10 cellular contexts compared by ENCODE assay signal in genomic region chr15:67084561-67084960, GRCh38. TPM values are rescaled to one million over a fixed set of nuclear protein-coding genes. Genes with fewer than 3 reads are reported as not detected.
DNase-seq lines count a peak whose midpoint lies in the region; ATAC-seq and TF ChIP-seq lines count a peak whose summit lies in the region.
"Had no signal": no experiment of that assay in that cellular context is flagged by ENCODE, and none has a peak within 500 bp of the region (broad histone marks: within the 10 kb centered on the region; RNA-seq: fewer than 3 reads in every experiment).

No MANE protein-coding gene starts in this region.

- H2AFZ ChIP-seq in fibroblast of lung (ENCODE audit: low read length): no peak overlapping the region

- H3K9me3 ChIP-seq in fibroblast of lung (ENCODE audit: control insufficient read depth, insufficient read depth, low read depth, low read length) (no peaks in the 10 kb centered on the region), stomach (no peaks in the 10 kb centered on the region)

- no peak overlapping the region for H3K9ac ChIP-seq in fibroblast of lung (ENCODE audit: insufficient read depth, low read length)

- intact Hi-C loops in stomach (cut with DNase I; ENCODE audit: low total_unique reads): no loop called here

- peaks cover 2% of the 10 kb centered on the region for H4K20me1 ChIP-seq in fibroblast of lung (ENCODE audit: control insufficient read depth, extremely low read depth, insufficient read depth, low read length)

- peak overlapping the region; percentile 66 for H3K27ac Mint-ChIP-seq in activated T-cell treated with anti-CD3 and anti-CD28 coated beads, Interleukin-2, amount 50 U/mL, for 72 hours
- H3K27ac Mint-ChIP-seq in T-cell: peak overlapping the region; percentile 94 to 97

- ATAC-seq in activated T-cell treated with anti-CD3 and anti-CD28 coated beads, Interleukin-2, amount 50 U/mL, for 72 hours (replicated peaks in 1 of 2): no peak
- ATAC-seq in T-cell (replicated peaks in 1 of 4) (no peak), GM19324 (IDR thresholded peaks at IDR 0.05; ENCODE audit: low FRiP score, unreplicated experiment) (no peak)

- peaks cover 74% of the 10 kb centered on the region for H3K4me1 ChIP-seq in fibroblast of lung (ENCODE audit: control insufficient read depth, extremely low read depth, insufficient read depth, low read length)
- H3K4me1 ChIP-seq in stomach: peaks cover 91 to 100% (median 99%) of the 10 kb centered on the region in 4 donors

- no peak for TF ChIP-seq EP300 in stomach (IDR thresholded peaks at IDR 0.05)

- peaks cover 100% of the 10 kb centered on the region for H3K4me1 Mint-ChIP-seq in activated T-cell treated with anti-CD3 and anti-CD28 coated beads, Interleukin-2, amount 50 U/mL, for 72 hours (ENCODE audit: low read depth)
- peaks cover 93 to 99% (median 97%) of the 10 kb centered on the region in 3 donors for H3K4me1 Mint-ChIP-seq in T-cell

- 65 to 75% (median 67%) methylated on average over 7 of the region's 7 CpGs for WGBS in stomach, 5 donors

- no peak for TF ChIP-seq POLR2A in stomach (IDR thresholded peaks at IDR 0.05)

- H3K36me3 ChIP-seq in fibroblast of lung (ENCODE audit: control insufficient read depth, insufficient read depth, low read length) (peaks cover 9% of the 10 kb centered on the region), stomach (no peaks in the 10 kb centered on the region)

- peaks cover 0 to 2% of the 10 kb centered on the region in 2 donors for H3K9me3 Mint-ChIP-seq in activated T-cell treated with anti-CD3 and anti-CD28 coated beads, Interleukin-2, amount 50 U/mL, for 72 hours
- H3K9me3 Mint-ChIP-seq in T-cell: no peaks in the 10 kb centered on the region

- H3K27me3 ChIP-seq in fibroblast of lung (ENCODE audit: control insufficient read depth, insufficient read depth, low read length) (no peaks in the 10 kb centered on the region), stomach (no peaks in the 10 kb centered on the region)

- DNase-seq in activated T-cell treated with anti-CD3 and anti-CD28 coated beads, Interleukin-2, amount 50 U/mL, for 72 hours: no peak
- no peak for DNase-seq in activated T-cell treated with anti-CD3 and anti-CD28 coated beads for 4 hours
- no peak for DNase-seq in T-cell
- no peak for DNase-seq in fibroblast of lung (ENCODE audit: low read depth in 2 of 2)
- no peak for DNase-seq in stomach
- DNase-seq in HuH-7 (ENCODE audit: low spot score): no peak
- no peak for DNase-seq in RWPE1 (ENCODE audit: low spot score)
- DNase-seq: hippocampal formation had no signal

- CTCF ChIA-PET in T-cell (lab: Charles Lee) (interaction anchor here in 1 of 2 donors (1.6 kb wide), 1 partner anchor 17 kb away, joined by 8 read pairs; no protein-coding TSS in a partner anchor), RWPE1 (lab: Yijun Ruan, JAX) (no interaction called here)

- H3K27me3 Mint-ChIP-seq in activated T-cell treated with anti-CD3 and anti-CD28 coated beads, Interleukin-2, amount 50 U/mL, for 72 hours (ENCODE audit: low read depth): no peaks in the 10 kb centered on the region
- H3K27me3 Mint-ChIP-seq in T-cell: no peaks in the 10 kb centered on the region
- H3K27me3 Mint-ChIP-seq: brain had no signal

- H3K27ac ChIP-seq in fibroblast of lung (ENCODE audit: insufficient read depth, low read length): peak overlapping the region; percentile 50
- H3K27ac ChIP-seq in stomach: peak overlapping the region in 3 of 5 donors; percentile 26 to 50 (median 48)
- no peak overlapping the region for H3K27ac ChIP-seq in RWPE1

- TF ChIP-seq CTCF in fibroblast of lung (conservative IDR thresholded peaks at IDR 0.05 in 1 of 2, IDR thresholded peaks at IDR 0.05 in 1 of 2; ENCODE audit: low read depth in 1 of 2, low read length in 2 of 2) (no peak), stomach (IDR thresholded peaks at IDR 0.05) (no peak), RWPE1 (conservative IDR thresholded peaks at IDR 0.05; ENCODE audit: low read depth) (no peak)

- H3K4me2 ChIP-seq in fibroblast of lung (ENCODE audit: extremely low read depth, insufficient read depth, low read length): peak overlapping the region; percentile 59

- peak overlapping the region; percentile 59 to 76 for H3K4me3 Mint-ChIP-seq in activated T-cell treated with anti-CD3 and anti-CD28 coated beads, Interleukin-2, amount 50 U/mL, for 72 hours
- peak overlapping the region; percentile 74 to 80 (median 76) for H3K4me3 Mint-ChIP-seq in T-cell
- H3K4me3 Mint-ChIP-seq: brain had no signal

- no peak overlapping the region for H3K4me3 ChIP-seq in fibroblast of lung (replicated peaks in 1 of 4; ENCODE audit: control extremely low read depth in 1 of 4, insufficient read depth in 1 of 4, low read depth in 3 of 4, low read length in 4 of 4)
- H3K4me3 ChIP-seq in stomach: no peak overlapping the region

- peaks cover 96% of the 10 kb centered on the region for H3K79me2 ChIP-seq in fibroblast of lung (ENCODE audit: control insufficient read depth, insufficient read depth, low read length)

- peaks cover 6 to 11% of the 10 kb centered on the region in 2 donors for H3K36me3 Mint-ChIP-seq in activated T-cell treated with anti-CD3 and anti-CD28 coated beads, Interleukin-2, amount 50 U/mL, for 72 hours (ENCODE audit: insufficient read depth in 2 of 2)
- peaks cover 22% of the 10 kb centered on the region for H3K36me3 Mint-ChIP-seq in T-cell

- POLR2A ChIA-PET in T-cell (lab: Charles Lee) (no interaction called here), RWPE1 (lab: Yijun Ruan, JAX; ENCODE audit: low non-redundant PET) (no interaction called here)

RNA-seq across cellular contexts. Expression of gene SMAD3, which starts 19.2 kb away (rescaled TPM):
- 10 to 100 TPM; 47.4 to 68.9 TPM for total RNA-seq in activated T-cell treated with anti-CD3 and anti-CD28 coated beads, Interleukin-2, amount 50 U/mL, for 72 hours
- total RNA-seq in T-cell: 100 to 1,000 TPM in 3 of 5 donors, 10 to 100 TPM in 2; 55.4 to 159 (median 110) TPM
- total RNA-seq in fibroblast of lung: 48.8 and 69.9 TPM in 2 replicates
- polyA plus RNA-seq in fibroblast of lung: 173 and 210 TPM in 2 replicates
- 201 and 211 TPM in 2 replicates for polyA plus RNA-seq in fibroblast of lung (2012)
- polyA minus RNA-seq in fibroblast of lung (ENCODE audit: low replicate concordance): 738 and 1,027 TPM in 2 replicates
- total RNA-seq in stomach: 100 to 1,000 TPM in 1 of 5 donors, 10 to 100 TPM in 4; 22.8 to 103 (median 48.1) TPM
- polyA plus RNA-seq in stomach: 10 to 100 TPM in 2 of 3 donors, 1 to 10 TPM in 1; 6.8 to 18.2 (median 10.7) TPM
